21 cellular contexts compared by ENCODE assay signal in the genomic region with DNA sequence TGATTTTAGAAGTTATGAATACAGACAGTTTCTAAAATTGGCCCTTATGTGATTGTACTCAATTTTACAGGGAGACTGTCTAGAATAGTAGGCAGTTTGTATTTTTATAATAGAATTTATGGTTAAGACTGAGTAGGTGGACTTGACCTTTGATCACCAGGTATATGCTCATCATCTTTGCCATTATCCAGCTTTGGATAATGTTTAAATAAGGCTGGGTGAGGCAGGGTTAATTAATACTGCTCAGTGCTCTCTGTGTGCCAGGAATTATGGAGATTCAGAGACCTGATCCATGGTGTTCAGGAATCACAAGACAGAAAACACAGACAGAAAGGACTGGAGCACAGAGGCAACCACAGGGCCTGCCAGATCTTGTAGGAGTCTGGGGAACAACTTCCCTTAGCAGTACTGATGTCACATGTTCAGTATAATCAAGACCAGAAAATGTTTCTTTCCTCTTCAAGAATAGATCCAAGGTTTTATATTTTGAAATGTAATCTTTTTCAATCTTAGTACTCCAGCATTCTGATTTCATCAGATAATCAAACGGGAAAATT.
DNase-seq lines count a peak whose midpoint lies in the region; ATAC-seq and TF ChIP-seq lines count a peak whose summit lies in the region.
"Had no signal": no experiment of that assay in that cellular context is flagged by ENCODE, and none has a peak within 500 bp of the region (broad histone marks: within the 10 kb centered on the region; RNA-seq: fewer than 3 reads in every experiment).

No MANE protein-coding gene starts in this region.

- TF ChIP-seq EP300 in gastroesophageal sphincter (IDR thresholded peaks at IDR 0.05) (no peak), suprapubic skin (IDR thresholded peaks at IDR 0.05) (no peak)

- no peaks in the 10 kb centered on the region for H3K27me3 ChIP-seq in gastroesophageal sphincter
- H3K27me3 ChIP-seq in suprapubic skin: no peaks in the 10 kb centered on the region
- H3K27me3 ChIP-seq: BE2C, uterus had no signal

- WGBS in gastroesophageal sphincter (ENCODE audit: low coverage in 1 of 2), 2 donors: 36 to 60% methylated on average over 1 of the region's 1 CpG
- 30% methylated on average over 1 of the region's 1 CpG for WGBS in suprapubic skin

- ATAC-seq in gastroesophageal sphincter: peak; percentile 68
- ATAC-seq: GM23338, Panc1 had no signal

- H3K4me1 ChIP-seq in gastroesophageal sphincter (no peaks in the 10 kb centered on the region), suprapubic skin (peaks cover 7% of the 10 kb centered on the region)
- H3K4me1 ChIP-seq: BE2C, psoas muscle, uterus had no signal

- no peak overlapping the region for H3K4me3 ChIP-seq in gastroesophageal sphincter
- H3K4me3 ChIP-seq in suprapubic skin: no peak overlapping the region
- H3K4me3 ChIP-seq: coronary artery, GM23338, psoas muscle, uterus had no signal

- H3K9me3 ChIP-seq in gastroesophageal sphincter (no peaks in the 10 kb centered on the region), suprapubic skin (no peaks in the 10 kb centered on the region)
- H3K9me3 ChIP-seq: BE2C, psoas muscle, SK-N-SH, uterus had no signal

- DNase-seq in NCI-H2029 treated with DMSO at 0.1 percent for 48 hours (lab: John Stamatoyannopoulos, UW): peak; percentile 22
- DNase-seq in NCI-H2029 (lab: John Stamatoyannopoulos, UW): no peak
- DNase-seq in NCI-H2227 (lab: John Stamatoyannopoulos, UW; ENCODE audit: unreplicated experiment): peak; percentile 59
- DNase-seq in suprapubic skin (ENCODE audit: low spot score in 2 of 2): peak in 1 of 2 donors; percentile 64
- DNase-seq in 8988T: no peak
- DNase-seq in SIG-M5 treated with dmso at 0.1 percent for 504 hours (lab: John Stamatoyannopoulos, UW; ENCODE audit: unreplicated experiment): no peak
- no peak for DNase-seq in stimulated activated CD4-positive, alpha-beta T cell treated with anti-CD3 and anti-CD28 coated beads, Interleukin-2, amount 100 ng/mL, for 24 hours
- DNase-seq: activated CD4-positive, CD25-positive, alpha-beta regulatory T cell treated with anti-CD3 and anti-CD28 coated beads, Interleukin-2, amount 50 U/mL, for 72 hours; BE2C; kidney glomerular epithelial cell; midbrain; NCI-H2171; SK-N-SH; stimulated activated CD4-positive, alpha-beta T cell treated with anti-CD3 and anti-CD28 coated beads, Interleukin-4, amount 100 ng/mL, for 4 hours; T-helper 9 cell; uterus had no signal

- TF ChIP-seq POLR2A in gastroesophageal sphincter (IDR thresholded peaks at IDR 0.05) (no peak), suprapubic skin (IDR thresholded peaks at IDR 0.05) (no peak)

- TF ChIP-seq CTCF in gastroesophageal sphincter (IDR thresholded peaks at IDR 0.05): no peak
- no peak for TF ChIP-seq CTCF in suprapubic skin (IDR thresholded peaks at IDR 0.05)

- H3K36me3 ChIP-seq in gastroesophageal sphincter: no peaks in the 10 kb centered on the region
- no peaks in the 10 kb centered on the region for H3K36me3 ChIP-seq in suprapubic skin
- H3K36me3 ChIP-seq: BE2C, uterus had no signal

- no peak overlapping the region for H3K27ac ChIP-seq in gastroesophageal sphincter
- H3K27ac ChIP-seq in suprapubic skin: peak overlapping the region; percentile 12
- H3K27ac ChIP-seq: coronary artery, psoas muscle, uterus had no signal

Comparison
In these comparisons a context has a peak if more than half of its experiments do, and no peak if none do; other contexts are left out.
1. DNase-seq: peak in NCI-H2029 treated with DMSO at 0.1 percent for 48 hours (single experiment) and NCI-H2227 (single experiment); none in NCI-H2029 (single experiment), 8988T (single experiment), SIG-M5 treated with dmso at 0.1 percent for 504 hours (single experiment) and stimulated activated CD4-positive, alpha-beta T cell treated with anti-CD3 and anti-CD28 coated beads, Interleukin-2, amount 100 ng/mL, for 24 hours (0 of 2).